In genomic region chr15:101288905-101289513, GRCh38 we compare ENCODE assay signal across 1 cellular context.
TF ChIP-seq lines count a peak whose summit lies in the region.

No MANE protein-coding gene starts in this region.

TF ChIP-seq in GM23338, 12 proteins besides CTCF, POLR2A, EP300 and RAD21 (continued from another document):
- TF ChIP-seq ZNF114 (CRISPR knock-in tag; IDR thresholded peaks at IDR 0.05) (no peak), ETS1 (IDR thresholded peaks at IDR 0.05) (no peak), REST (IDR thresholded peaks at IDR 0.05; ENCODE audit: unreplicated experiment) (no peak)
